Comparison of ENCODE assay signal across 33 cellular contexts in the genomic region with DNA sequence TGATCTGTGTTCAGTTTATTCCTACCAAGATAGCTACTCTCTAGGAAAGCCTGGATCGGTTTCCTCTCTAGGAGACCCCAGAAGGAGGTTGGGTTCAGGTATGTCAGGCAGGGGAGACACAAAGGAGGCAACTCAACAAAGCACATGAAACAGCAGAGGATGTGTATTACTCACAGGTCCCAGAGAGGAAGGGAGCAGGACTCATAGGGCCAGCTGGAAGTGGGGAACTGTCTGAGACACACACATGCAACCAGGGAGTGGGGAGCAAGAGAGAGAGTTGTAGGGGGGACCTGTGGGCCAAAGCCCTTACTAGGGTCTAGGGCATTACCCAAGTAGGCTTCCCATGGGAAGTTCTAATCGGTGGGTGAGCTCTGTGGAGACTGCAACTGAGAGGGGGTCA.
"Had no signal": no experiment of that assay in that cellular context is flagged by ENCODE, and none has a peak within 500 bp of the region (broad histone marks: within the 10 kb centered on the region; RNA-seq: fewer than 3 reads in every experiment).

No MANE protein-coding gene starts in this region.

- H3K27me3 ChIP-seq: adrenal gland, brain microvascular endothelial cell, esophagus muscularis mucosa, gastroesophageal sphincter had no signal

- H3K4me3 Mint-ChIP-seq: activated CD4-positive, alpha-beta memory T cell treated with anti-CD3 and anti-CD28 coated beads for 36 hours; activated CD4-positive, alpha-beta T cell treated with anti-CD3 and anti-CD28 coated beads for 36 hours; activated CD4-positive, alpha-beta T cell treated with anti-CD3 and anti-CD28 coated beads, Interleukin-2, amount 10 ng/mL, durations not matched to agents 24 days and 14 days; activated CD8-positive, alpha-beta memory T cell treated with anti-CD3 and anti-CD28 coated beads, Interleukin-2, amount 10 ng/mL, durations not matched to agents 7 days and 5 days; activated CD8-positive, alpha-beta T cell treated with anti-CD3 and anti-CD28 coated beads, Interleukin-2, amount 10 ng/mL, durations not matched to agents 7 days and 5 days; activated naive CD4-positive, alpha-beta T cell treated with anti-CD3 and anti-CD28 coated beads for 36 hours; activated naive CD4-positive, alpha-beta T cell treated with anti-CD3 and anti-CD28 coated beads, Interleukin-2, amount 50 U/mL, for 24 hours; activated naive CD8-positive, alpha-beta T cell treated with anti-CD3 and anti-CD28 coated beads for 36 hours; activated naive CD8-positive, alpha-beta T cell treated with anti-CD3 and anti-CD28 coated beads, Interleukin-2, amount 50 U/mL, for 24 hours; activated T-helper 1 cell treated with anti-CD3 and anti-CD28 coated beads, Interleukin-12 subunit alpha, Interleukin-12 subunit beta, Interleukin-2, Interleukin-4 antibody, amounts not matched to agents 30 ng/mL and 10 ng/mL and 1 ng/mL, durations not matched to agents 14 hours and 24 hours and 36 hours; central memory CD8-positive, alpha-beta T cell; effector memory CD8-positive, alpha-beta T cell; T-helper 17 cell; T-helper 2 cell treated with Interferon-gamma antibody and Interleukin-4, amounts not matched to agents 5 μg/mL and 100 μg/mL, for 36 hours had no signal

- H3K27ac Mint-ChIP-seq: activated CD4-positive, alpha-beta memory T cell treated with anti-CD3 and anti-CD28 coated beads for 36 hours; activated CD4-positive, alpha-beta T cell treated with anti-CD3 and anti-CD28 coated beads for 36 hours; activated CD4-positive, alpha-beta T cell treated with anti-CD3 and anti-CD28 coated beads, Interleukin-2, amount 10 ng/mL, durations not matched to agents 24 days and 14 days; activated CD8-positive, alpha-beta memory T cell treated with anti-CD3 and anti-CD28 coated beads, Interleukin-2, amount 10 ng/mL, durations not matched to agents 7 days and 5 days; activated CD8-positive, alpha-beta T cell treated with anti-CD3 and anti-CD28 coated beads, Interleukin-2, amount 10 ng/mL, durations not matched to agents 7 days and 5 days; activated naive CD4-positive, alpha-beta T cell treated with anti-CD3 and anti-CD28 coated beads for 36 hours; activated naive CD4-positive, alpha-beta T cell treated with anti-CD3 and anti-CD28 coated beads, Interleukin-2, amount 50 U/mL, for 24 hours; activated naive CD8-positive, alpha-beta T cell treated with anti-CD3 and anti-CD28 coated beads for 36 hours; activated naive CD8-positive, alpha-beta T cell treated with anti-CD3 and anti-CD28 coated beads, Interleukin-2, amount 50 U/mL, for 24 hours; activated T-helper 1 cell treated with anti-CD3 and anti-CD28 coated beads, Interleukin-12 subunit alpha, Interleukin-12 subunit beta, Interleukin-2, Interleukin-4 antibody, amounts not matched to agents 30 ng/mL and 10 ng/mL and 1 ng/mL, durations not matched to agents 14 hours and 24 hours and 36 hours; activated T-helper 2 cell treated with anti-CD3 and anti-CD28 coated beads, Interferon-gamma antibody, Interleukin-2, Interleukin-4, amounts not matched to agents 10 μg/mL and 5 μg/mL and 100 μg/mL, durations not matched to agents 14 hours and 24 hours and 36 hours; effector memory CD8-positive, alpha-beta T cell; T-helper 17 cell; T-helper 2 cell treated with Interferon-gamma antibody and Interleukin-4, amounts not matched to agents 5 μg/mL and 100 μg/mL, for 36 hours had no signal

- H3K9me3 Mint-ChIP-seq: activated naive CD4-positive, alpha-beta T cell treated with anti-CD3 and anti-CD28 coated beads, Interleukin-2, amount 50 U/mL, for 24 hours; activated T-helper 1 cell treated with anti-CD3 and anti-CD28 coated beads, Interleukin-12 subunit alpha, Interleukin-12 subunit beta, Interleukin-2, Interleukin-4 antibody, amounts not matched to agents 30 ng/mL and 10 ng/mL and 1 ng/mL, durations not matched to agents 14 hours and 24 hours and 36 hours; central memory CD8-positive, alpha-beta T cell had no signal

- DNase-seq: activated CD4-positive, alpha-beta memory T cell treated with anti-CD3 and anti-CD28 coated beads for 36 hours; activated CD4-positive, alpha-beta T cell treated with anti-CD3 and anti-CD28 coated beads for 36 hours; activated CD4-positive, alpha-beta T cell treated with anti-CD3 and anti-CD28 coated beads, Interleukin-2, amount 10 ng/mL, durations not matched to agents 24 days and 14 days; activated CD4-positive, CD25-positive, alpha-beta regulatory T cell; activated CD4-positive, CD25-positive, alpha-beta regulatory T cell treated with anti-CD3 and anti-CD28 coated beads, Interleukin-2, amount 50 U/mL, for 72 hours; activated CD8-positive, alpha-beta memory T cell treated with anti-CD3 and anti-CD28 coated beads, Interleukin-2, amount 10 ng/mL, durations not matched to agents 7 days and 5 days; activated CD8-positive, alpha-beta memory T cell treated with anti-CD3 and anti-CD28 coated beads, Interleukin-2, amount 50 U/mL, for 4 hours; activated CD8-positive, alpha-beta T cell treated with anti-CD3 and anti-CD28 coated beads, Interleukin-2, amount 10 ng/mL, durations not matched to agents 7 days and 5 days; activated effector memory CD4-positive, alpha-beta T cell treated with anti-CD3 and anti-CD28 coated beads, Interleukin-2, amount 50 U/mL, for 16 hours; activated naive CD4-positive, alpha-beta T cell treated with anti-CD3 and anti-CD28 coated beads for 36 hours; activated naive CD8-positive, alpha-beta T cell treated with anti-CD3 and anti-CD28 coated beads for 36 hours; activated naive CD8-positive, alpha-beta T cell treated with anti-CD3 and anti-CD28 coated beads, Interleukin-2, amount 50 U/mL, for 24 hours; activated T-cell treated with anti-CD3 and anti-CD28 coated beads, Interleukin-2, amount 50 U/mL, for 1 hour; activated T-cell treated with anti-CD3 and anti-CD28 coated beads, Interleukin-2, amount 50 U/mL, for 48 hours; amygdala; brain microvascular endothelial cell; dermis blood vessel endothelial cell; effector CD4-positive, alpha-beta T cell; effector memory CD8-positive, alpha-beta T cell; erythroblast; foreskin melanocyte; T-helper 1 cell; T-helper 17 cell; T1000 had no signal

- H3K36me3 ChIP-seq: adrenal gland, brain microvascular endothelial cell, esophagus muscularis mucosa, gastroesophageal sphincter had no signal

- H3K4me1 Mint-ChIP-seq: central memory CD8-positive, alpha-beta T cell had no signal

- H3K4me3 ChIP-seq: adrenal gland, coronary artery, esophagus muscularis mucosa, gastroesophageal sphincter had no signal

- H3K27ac ChIP-seq: adrenal gland, brain microvascular endothelial cell, coronary artery, esophagus muscularis mucosa, gastroesophageal sphincter had no signal

- H3K36me3 Mint-ChIP-seq: activated CD8-positive, alpha-beta memory T cell treated with anti-CD3 and anti-CD28 coated beads, Interleukin-2, amount 10 ng/mL, durations not matched to agents 7 days and 5 days; activated naive CD4-positive, alpha-beta T cell treated with anti-CD3 and anti-CD28 coated beads, Interleukin-2, amount 50 U/mL, for 24 hours; activated naive CD8-positive, alpha-beta T cell treated with anti-CD3 and anti-CD28 coated beads for 36 hours had no signal

- ATAC-seq: activated CD4-positive, alpha-beta T cell treated with anti-CD3 and anti-CD28 coated beads for 36 hours; activated CD8-positive, alpha-beta memory T cell treated with anti-CD3 and anti-CD28 coated beads, Interleukin-2, amount 10 ng/mL, durations not matched to agents 7 days and 5 days; activated CD8-positive, alpha-beta T cell treated with anti-CD3 and anti-CD28 coated beads, Interleukin-2, amount 10 ng/mL, durations not matched to agents 7 days and 5 days; activated naive CD8-positive, alpha-beta T cell treated with anti-CD3 and anti-CD28 coated beads, Interleukin-2, amount 50 U/mL, for 24 hours; effector memory CD8-positive, alpha-beta T cell; gastroesophageal sphincter; T-helper 17 cell had no signal

- H3K9me3 ChIP-seq: adrenal gland, esophagus muscularis mucosa, gastroesophageal sphincter had no signal
